Comparison of ENCODE assay signal across 1 cellular context in the genomic region with DNA sequence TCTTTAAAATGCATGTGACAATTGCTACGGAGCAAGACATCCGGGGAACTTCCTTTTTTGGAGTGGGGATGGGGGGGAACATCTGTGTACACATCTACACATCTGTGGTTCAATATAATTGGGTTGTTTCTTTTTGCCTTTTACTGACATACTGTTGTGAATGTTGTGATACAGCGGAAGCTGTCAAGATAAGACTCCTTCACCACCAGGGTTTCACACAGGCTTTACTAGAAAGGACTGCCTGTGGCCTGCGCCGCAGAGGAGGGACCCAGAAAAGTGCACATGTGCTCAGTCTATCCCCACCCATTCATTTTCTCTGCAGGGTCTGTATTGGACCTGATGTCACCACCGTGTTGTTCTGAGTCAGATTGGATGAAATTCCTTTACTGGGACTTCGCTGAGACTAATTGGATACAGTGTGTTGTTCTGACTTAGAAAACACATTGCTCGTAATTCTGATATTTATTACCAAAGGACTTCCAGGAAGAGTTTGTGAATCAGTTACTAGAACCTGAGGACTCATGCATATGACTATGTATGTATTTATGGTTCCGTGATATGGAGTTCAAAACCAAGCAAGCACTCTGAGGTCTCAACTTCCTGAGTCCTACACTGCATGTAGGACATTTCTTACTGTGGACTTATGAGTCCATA.
TF ChIP-seq lines count a peak whose summit lies in the region.

No MANE protein-coding gene starts in this region.

TF ChIP-seq in IMR-90, 13 proteins besides CTCF, POLR2A, EP300 and RAD21:
- no peak for TF ChIP-seq SMC3 (IDR thresholded peaks at IDR 0.05; ENCODE audit: low read depth, low read length)
- TF ChIP-seq, protein P1, sequence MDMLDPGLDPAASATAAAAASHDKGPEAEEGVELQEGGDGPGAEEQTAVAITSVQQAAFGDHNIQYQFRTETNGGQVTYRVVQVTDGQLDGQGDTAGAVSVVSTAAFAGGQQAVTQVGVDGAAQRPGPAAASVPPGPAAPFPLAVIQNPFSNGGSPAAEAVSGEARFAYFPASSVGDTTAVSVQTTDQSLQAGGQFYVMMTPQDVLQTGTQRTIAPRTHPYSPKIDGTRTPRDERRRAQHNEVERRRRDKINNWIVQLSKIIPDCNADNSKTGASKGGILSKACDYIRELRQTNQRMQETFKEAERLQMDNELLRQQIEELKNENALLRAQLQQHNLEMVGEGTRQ (IDR thresholded peaks at IDR 0.05; ENCODE audit: low read depth, low read length), result no peak
- TF ChIP-seq, protein P2, sequence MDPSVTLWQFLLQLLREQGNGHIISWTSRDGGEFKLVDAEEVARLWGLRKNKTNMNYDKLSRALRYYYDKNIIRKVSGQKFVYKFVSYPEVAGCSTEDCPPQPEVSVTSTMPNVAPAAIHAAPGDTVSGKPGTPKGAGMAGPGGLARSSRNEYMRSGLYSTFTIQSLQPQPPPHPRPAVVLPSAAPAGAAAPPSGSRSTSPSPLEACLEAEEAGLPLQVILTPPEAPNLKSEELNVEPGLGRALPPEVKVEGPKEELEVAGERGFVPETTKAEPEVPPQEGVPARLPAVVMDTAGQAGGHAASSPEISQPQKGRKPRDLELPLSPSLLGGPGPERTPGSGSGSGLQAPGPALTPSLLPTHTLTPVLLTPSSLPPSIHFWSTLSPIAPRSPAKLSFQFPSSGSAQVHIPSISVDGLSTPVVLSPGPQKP (IDR thresholded peaks at IDR 0.05; ENCODE audit: borderline replicate concordance, low read depth, low read length), result no peak
- TF ChIP-seq MAZ (IDR thresholded peaks at IDR 0.05; ENCODE audit: borderline replicate concordance, low read depth, low read length), result no peak
- no peak for TF ChIP-seq RCOR1 (IDR thresholded peaks at IDR 0.05; ENCODE audit: insufficient replicate concordance, low read length)
- no peak for TF ChIP-seq MAFK (IDR thresholded peaks at IDR 0.05; ENCODE audit: low read depth, low read length)
- no peak for TF ChIP-seq FOS (IDR thresholded peaks at IDR 0.05; ENCODE audit: low read depth, low read length)
- TF ChIP-seq BHLHE40 (IDR thresholded peaks at IDR 0.05; ENCODE audit: low read depth, low read length), result no peak
- no peak for TF ChIP-seq CEBPB (IDR thresholded peaks at IDR 0.05; ENCODE audit: low read depth, low read length)
- TF ChIP-seq CHD1 (IDR thresholded peaks at IDR 0.05; ENCODE audit: low read depth, low read length), result no peak
TF ChIP-seq in IMR-90: peak in this region for 0.
